In genomic region chr1:173206816-173207595, GRCh38 we compare ENCODE assay signal across 10 cellular contexts. TPM values are rescaled to one million over a fixed set of nuclear protein-coding genes. Genes with fewer than 3 reads are reported as not detected.
DNase-seq lines count a peak whose midpoint lies in the region; ATAC-seq and TF ChIP-seq lines count a peak whose summit lies in the region.
"Had no signal": no experiment of that assay in that cellular context is flagged by ENCODE, and none has a peak within 500 bp of the region (broad histone marks: within the 10 kb centered on the region; RNA-seq: fewer than 3 reads in every experiment).

Gene TNFSF4 (minus strand): TSS chr1:173207331. CDS start chr1:173207176, 155 bp downstream.

- H3K4me3 ChIP-seq in stomach smooth muscle (ENCODE audit: low read length in 2 of 2), result peak within 1 kb of the TSS; percentile 23 to 42

- H3K4me1 Mint-ChIP-seq in activated CD8-positive, alpha-beta T cell treated with anti-CD3 and anti-CD28 coated beads for 36 hours (ENCODE audit: low read depth), result peaks cover 60% of the 10 kb centered on the region
- peaks cover 34 to 48% of the 10 kb centered on the region in 2 donors for H3K4me1 Mint-ChIP-seq in immature natural killer cell

- H3K27ac ChIP-seq in stomach smooth muscle (ENCODE audit: low read length), result no peak within 1 kb of the TSS
- H3K27ac ChIP-seq: parathyroid adenoma had no signal

- peak within 1 kb of the TSS; percentile 66 for H3K27ac Mint-ChIP-seq in activated CD8-positive, alpha-beta T cell treated with anti-CD3 and anti-CD28 coated beads for 36 hours
- H3K27ac Mint-ChIP-seq in immature natural killer cell, result peak within 1 kb of the TSS; percentile 56 to 88 (median 67)

- H3K9me3 Mint-ChIP-seq in activated CD8-positive, alpha-beta T cell treated with anti-CD3 and anti-CD28 coated beads for 36 hours, result no peaks in the 10 kb centered on the region
- no peaks in the 10 kb centered on the region for H3K9me3 Mint-ChIP-seq in immature natural killer cell

- CTCF ChIA-PET in activated CD8-positive, alpha-beta T cell treated with anti-CD3 and anti-CD28 coated beads for 36 hours (lab: Charles Lee), result interaction anchor here (1.0 to 9.9 kb wide), 6 partner anchors 10 to 463 kb away, joined by 3 to 192 read pairs (median 6); no protein-coding TSS in a partner anchor

- no peak within 1 kb of the TSS for H3K9ac ChIP-seq in stomach smooth muscle (ENCODE audit: low read length in 2 of 2)
- H3K9ac ChIP-seq: parathyroid adenoma had no signal

- POLR2A ChIA-PET in activated CD8-positive, alpha-beta T cell treated with anti-CD3 and anti-CD28 coated beads for 36 hours (lab: Charles Lee), result interaction anchor here (1.1 to 2.1 kb wide), 2 partner anchors 312 to 462 kb away, joined by 3 to 5 read pairs; no protein-coding TSS in a partner anchor

- peak within 1 kb of the TSS; percentile 62 for H3K4me3 Mint-ChIP-seq in activated CD8-positive, alpha-beta T cell treated with anti-CD3 and anti-CD28 coated beads for 36 hours
- peak within 1 kb of the TSS; percentile 0 to 82 (median 75) for H3K4me3 Mint-ChIP-seq in immature natural killer cell

- no peaks in the 10 kb centered on the region for H3K36me3 Mint-ChIP-seq in activated CD8-positive, alpha-beta T cell treated with anti-CD3 and anti-CD28 coated beads for 36 hours (ENCODE audit: low read depth)
- H3K36me3 Mint-ChIP-seq in immature natural killer cell, result no peaks in the 10 kb centered on the region

- peaks cover 6% of the 10 kb centered on the region for H3K27me3 Mint-ChIP-seq in activated CD8-positive, alpha-beta T cell treated with anti-CD3 and anti-CD28 coated beads for 36 hours
- H3K27me3 Mint-ChIP-seq in immature natural killer cell (ENCODE audit: low read depth in 3 of 3), result peaks cover 0 to 5% (median 0%) of the 10 kb centered on the region in 3 donors

- peak; percentile 64 for ATAC-seq in activated CD8-positive, alpha-beta T cell treated with anti-CD3 and anti-CD28 coated beads for 36 hours

- TF ChIP-seq CTCF in activated CD8-positive, alpha-beta T cell treated with anti-CD3 and anti-CD28 coated beads for 36 hours (IDR thresholded peaks at IDR 0.05), result no peak

- DNase-seq in SIG-M5 treated with dmso at 0.1 percent for 504 hours (lab: John Stamatoyannopoulos, UW; ENCODE audit: unreplicated experiment) (peak; percentile 49), SIG-M5 (lab: John Stamatoyannopoulos, UW) (no peak), immature natural killer cell (no peak), DMS53 treated with DMSO at 0.1 percent for 48 hours (lab: John Stamatoyannopoulos, UW; ENCODE audit: unreplicated experiment) (no peak), hepatic stellate cell (ENCODE audit: low spot score) (no peak), dedifferentiated amniotic fluid mesenchymal stem cell (ENCODE audit: extremely low spot score) (no peak)
- peak; percentile 59 for DNase-seq in activated CD8-positive, alpha-beta T cell treated with anti-CD3 and anti-CD28 coated beads for 36 hours
- DNase-seq: NK-92 treated with Interleukin-12 subunit alpha and Interleukin-12 subunit beta, amount 100 ng/mL, for 24 hours had no signal

- peaks cover 6% of the 10 kb centered on the region for H3K4me1 ChIP-seq in stomach smooth muscle (ENCODE audit: control insufficient read depth, insufficient read depth, low read length)
- H3K4me1 ChIP-seq: parathyroid adenoma had no signal

- no peaks in the 10 kb centered on the region for H3K27me3 ChIP-seq in stomach smooth muscle (ENCODE audit: control insufficient read depth in 1 of 2, insufficient read depth in 2 of 2, low read length in 2 of 2)

- no peaks in the 10 kb centered on the region for H3K9me3 ChIP-seq in stomach smooth muscle (ENCODE audit: control insufficient read depth in 2 of 2, low read length in 2 of 2)

- no peaks in the 10 kb centered on the region for H3K36me3 ChIP-seq in stomach smooth muscle (ENCODE audit: control insufficient read depth in 2 of 2, insufficient read depth in 2 of 2, low read length in 2 of 2)

- intact Hi-C loops in activated CD8-positive, alpha-beta T cell treated with anti-CD3 and anti-CD28 coated beads for 36 hours (cut with micrococcal nuclease), result loop anchor here (5.0 to 10.0 kb wide), 3 partner anchors 88 to 385 kb away; no protein-coding TSS in a partner anchor

RNA-seq across cellular contexts. Expression of gene TNFSF4, which starts in this region (rescaled TPM):
- 1 to 10 TPM; 1.5 to 1.6 TPM for total RNA-seq in activated CD8-positive, alpha-beta T cell treated with anti-CD3 and anti-CD28 coated beads for 36 hours
- polyA plus RNA-seq in immature natural killer cell, result 1 to 10 TPM; 1.5 to 1.7 (median 1.6) TPM

Comparison
In these comparisons a context has a peak if more than half of its experiments do, and no peak if none do; other contexts are left out.
1. DNase-seq: peak in SIG-M5 treated with dmso at 0.1 percent for 504 hours (single experiment) and activated CD8-positive, alpha-beta T cell treated with anti-CD3 and anti-CD28 coated beads for 36 hours (single experiment); none in SIG-M5 (single experiment), immature natural killer cell (0 of 3), DMS53 treated with DMSO at 0.1 percent for 48 hours (single experiment), hepatic stellate cell (single experiment) and dedifferentiated amniotic fluid mesenchymal stem cell (single experiment).